ENCODE assay signal across 7 cellular contexts in genomic region chr1:53946252-53947171, GRCh38. TPM values are rescaled to one million over a fixed set of nuclear protein-coding genes. Genes with fewer than 3 reads are reported as not detected.
DNase-seq lines count a peak whose midpoint lies in the region; ATAC-seq and TF ChIP-seq lines count a peak whose summit lies in the region.

Gene LRRC42, plus strand, starts transcription at chr1:53946350. Its CDS starts 5,650 bp downstream, at chr1:53952000.

- 2% methylated on average over 32 of the region's 58 CpGs for WGBS in SK-N-SH (ENCODE audit: low lambda C conversion rate)

- TF ChIP-seq RAD21 in SK-N-SH (IDR thresholded peaks at IDR 0.05; ENCODE audit: low read length) = no peak

- peak within 1 kb of the TSS; percentile 93 for H3K4me2 ChIP-seq in SK-N-SH

- peaks cover 84% of the 10 kb centered on the region for H3K79me2 ChIP-seq in SK-N-SH (ENCODE audit: insufficient read depth)

- H3K9me3 ChIP-seq in SK-N-SH = no peaks in the 10 kb centered on the region
- H3K9me3 ChIP-seq in naive thymus-derived CD4-positive, alpha-beta T cell (ENCODE audit: control insufficient read depth in 2 of 3, low read length in 3 of 3) = no peaks in the 10 kb centered on the region

- H4K20me1 ChIP-seq in SK-N-SH (ENCODE audit: insufficient read depth) = peaks cover 18% of the 10 kb centered on the region

- no peaks in the 10 kb centered on the region for H3K9me3 Mint-ChIP-seq in naive thymus-derived CD4-positive, alpha-beta T cell

- CTCF ChIA-PET in SK-N-SH (lab: Yijun Ruan, JAX) = interaction anchor here (0.9 to 11.2 kb wide), 7 partner anchors 13 to 502 kb away, joined by 3 to 100 read pairs (median 12); no protein-coding TSS in a partner anchor
- CTCF ChIA-PET in naive thymus-derived CD4-positive, alpha-beta T cell (lab: Charles Lee) = interaction anchor here (1.4 to 4.5 kb wide), 5 partner anchors 10 to 86 kb away, joined by 5 to 56 read pairs (median 10); no protein-coding TSS in a partner anchor

- H3K36me3 ChIP-seq in SK-N-SH (replicated peaks in 1 of 2; ENCODE audit: control insufficient read depth in 1 of 2, insufficient read depth in 2 of 2, low read length in 1 of 2) = peaks cover 18 to 21% of the 10 kb centered on the region in 2 experiments
- no peaks in the 10 kb centered on the region for H3K36me3 ChIP-seq in naive thymus-derived CD4-positive, alpha-beta T cell (ENCODE audit: control insufficient read depth in 2 of 3, insufficient read depth in 3 of 3, low read length in 3 of 3)

- no peak for TF ChIP-seq EP300 in SK-N-SH (IDR thresholded peaks at IDR 0.05; ENCODE audit: borderline replicate concordance in 1 of 2, low read depth in 1 of 2, low read length in 1 of 2)

- H3K4me3 ChIP-seq in SK-N-SH (ENCODE audit: low read depth in 2 of 2, low read length in 1 of 2) (peak within 1 kb of the TSS; percentile 72 to 95), epithelial cell of esophagus (ENCODE audit: low read length) (peak within 1 kb of the TSS; percentile 75)
- peak within 1 kb of the TSS; percentile 70 for H3K4me3 ChIP-seq in naive thymus-derived CD4-positive, alpha-beta T cell (ENCODE audit: low read length)

- no peaks in the 10 kb centered on the region for H3K9me2 ChIP-seq in SK-N-SH

- POLR2A ChIA-PET in SK-N-SH (lab: Yijun Ruan, JAX) = interaction anchor here (0.6 to 1.6 kb wide), 4 partner anchors 9 to 106 kb away, joined by 3 to 4 read pairs (median 4); partner anchors contain the start of genes TMEM59 and YIPF1
- POLR2A ChIA-PET in naive thymus-derived CD4-positive, alpha-beta T cell (lab: Charles Lee) = interaction anchor here (0.7 to 2.4 kb wide), 10 partner anchors 12 to 855 kb away, joined by 3 to 21 read pairs (median 6); partner anchors contain the start of genes TCEANC2, TMEM59, TTC22 and YIPF1

- H3K27ac ChIP-seq in SK-N-SH (ENCODE audit: low read depth in 2 of 2, low read length in 1 of 2) = peak within 1 kb of the TSS; percentile 79 to 92
- peak within 1 kb of the TSS; percentile 83 for H3K27ac ChIP-seq in naive thymus-derived CD4-positive, alpha-beta T cell (ENCODE audit: low read depth, low read length)

- H3K4me1 Mint-ChIP-seq in naive thymus-derived CD4-positive, alpha-beta T cell = peaks cover 34 to 64% (median 56%) of the 10 kb centered on the region in 7 donors

- peak within 1 kb of the TSS; percentile 79; the same call in 1 of the 2 replicates for H2AFZ ChIP-seq in SK-N-SH (ENCODE audit: low read depth)

- DNase-seq in Daoy (ENCODE audit: low read depth) (no peak), SK-N-SH (peak; percentile 99), epithelial cell of esophagus (ENCODE audit: low read depth) (no peak), NCI-H526 treated with DMSO at 0.1 percent for 48 hours (lab: John Stamatoyannopoulos, UW) (no peak)
- DNase-seq in naive thymus-derived CD4-positive, alpha-beta T cell = no peak

- peak within 1 kb of the TSS; percentile 83 for H3K9ac ChIP-seq in SK-N-SH

- H3K36me3 Mint-ChIP-seq in naive thymus-derived CD4-positive, alpha-beta T cell = peaks cover 0 to 15% (median 0%) of the 10 kb centered on the region in 5 donors

- intact Hi-C loops in naive thymus-derived CD4-positive, alpha-beta T cell (cut with micrococcal nuclease) = loop anchor here (1.0 to 10.0 kb wide), 15 partner anchors 13 to 1890 kb away; partner anchors contain the start of genes BTF3L4 (in 2 of the 2), NDC1 (in 2 of the 2), SSBP3 (in 2 of the 2) and TTC4 (in 2 of the 2)

- peak within 1 kb of the TSS; percentile 91 to 97 (median 96) for H3K4me3 Mint-ChIP-seq in naive thymus-derived CD4-positive, alpha-beta T cell

- H3F3A ChIP-seq in SK-N-SH (replicated peaks; ENCODE audit: insufficient read depth) = no peaks in the 10 kb centered on the region

- H3K27ac Mint-ChIP-seq in naive thymus-derived CD4-positive, alpha-beta T cell = peak within 1 kb of the TSS; percentile 83 to 96 (median 93)

- H3K4me1 ChIP-seq in SK-N-SH (ENCODE audit: control insufficient read depth in 1 of 2, insufficient read depth in 2 of 2, low read depth in 1 of 2, low read length in 1 of 2) = peaks cover 11 to 32% of the 10 kb centered on the region in 2 experiments; a peak in 2 of 4 replicates
- H3K4me1 ChIP-seq in naive thymus-derived CD4-positive, alpha-beta T cell (ENCODE audit: control insufficient read depth in 2 of 2, insufficient read depth in 2 of 2, low read length in 2 of 2) = peaks cover 17 to 30% of the 10 kb centered on the region in 2 donors

- peak; percentile 50 for ATAC-seq in GM19043 (IDR thresholded peaks at IDR 0.05; ENCODE audit: low read depth, unreplicated experiment)
- peak; percentile 66 for ATAC-seq in HG03139 (IDR thresholded peaks at IDR 0.05; ENCODE audit: unreplicated experiment)
- ATAC-seq in naive thymus-derived CD4-positive, alpha-beta T cell = peak; percentile 79

- no peaks in the 10 kb centered on the region for H3K27me3 Mint-ChIP-seq in naive thymus-derived CD4-positive, alpha-beta T cell

- H3K27me3 ChIP-seq in SK-N-SH (ENCODE audit: insufficient read depth) = no peaks in the 10 kb centered on the region
- H3K27me3 ChIP-seq in naive thymus-derived CD4-positive, alpha-beta T cell (ENCODE audit: control insufficient read depth in 2 of 2, insufficient read depth in 2 of 2, low read length in 2 of 2) = no peaks in the 10 kb centered on the region

- peak; percentile 25 for TF ChIP-seq CTCF in SK-N-SH (IDR thresholded peaks at IDR 0.05)
- peak; percentile 15 for TF ChIP-seq CTCF in epithelial cell of esophagus (IDR thresholded peaks at IDR 0.05; ENCODE audit: insufficient read depth, low read depth, low read length, missing control alignments)

TF ChIP-seq in SK-N-SH, 30 proteins besides CTCF, POLR2A, EP300 and RAD21:
- TF ChIP-seq CHD2 (IDR thresholded peaks at IDR 0.05; ENCODE audit: low read length, partially characterized antibody) = peak; percentile 29
- TF ChIP-seq, protein P1, sequence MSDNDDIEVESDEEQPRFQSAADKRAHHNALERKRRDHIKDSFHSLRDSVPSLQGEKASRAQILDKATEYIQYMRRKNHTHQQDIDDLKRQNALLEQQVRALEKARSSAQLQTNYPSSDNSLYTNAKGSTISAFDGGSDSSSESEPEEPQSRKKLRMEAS (IDR thresholded peaks at IDR 0.05; ENCODE audit: low read depth) = 0 out of 2 replicates have a peak, but pooled peaks have one; percentile 4
- no peak for TF ChIP-seq TAF1 (IDR thresholded peaks at IDR 0.05; ENCODE audit: borderline replicate concordance, low read depth, low read length)
- peak; percentile 38; the same call in 1 of the 2 replicates for TF ChIP-seq MXI1 (IDR thresholded peaks at IDR 0.05; ENCODE audit: low read depth, low read length)
- peak; percentile 83 for TF ChIP-seq NRF1 (IDR thresholded peaks at IDR 0.05; ENCODE audit: low read depth, low read length)

RNA-seq across cellular contexts. Expression of gene LRRC42, which starts in this region (rescaled TPM):
- total RNA-seq in Daoy (2014; rRNA removed; shearing (Covaris generic)) = 39.8 and 43.8 TPM in 2 replicates
- 35.0 and 40.9 TPM in 2 replicates for polyA plus RNA-seq in SK-N-SH (2012; rRNA removed)
- polyA plus RNA-seq in SK-N-SH (2012; cell fraction: cytosol; rRNA removed) = 37.0 and 39.4 TPM in 2 replicates
- polyA plus RNA-seq in SK-N-SH (2012; cell fraction: nucleus; rRNA removed) = 23.8 and 29.8 TPM in 2 replicates
- total RNA-seq in naive thymus-derived CD4-positive, alpha-beta T cell = 10 to 100 TPM in 1 of 5 experiments, 1 to 10 TPM in 4; 6.2 to 20.3 (median 7.8) TPM
- 10 to 100 TPM in 1 of 2 donors, 1 to 10 TPM in 1; 7.7 to 13.8 TPM for polyA plus RNA-seq in naive thymus-derived CD4-positive, alpha-beta T cell
